In genomic region chr3:161221881-161222600, GRCh38 we compare ENCODE assay signal across 8 cellular contexts. TPM values are rescaled to one million over a fixed set of nuclear protein-coding genes. Genes with fewer than 3 reads are reported as not detected.
DNase-seq lines count a peak whose midpoint lies in the region; ATAC-seq and TF ChIP-seq lines count a peak whose summit lies in the region.

No MANE protein-coding gene starts in this region.

- H3K4me3 ChIP-seq in cardiac muscle cell = peak overlapping the region; percentile 77

- peaks cover 20% of the 10 kb centered on the region for H3K36me3 ChIP-seq in cardiac muscle cell

- ATAC-seq in activated CD8-positive, alpha-beta T cell treated with anti-CD3 and anti-CD28 coated beads for 36 hours = no peak

- peak; percentile 3 for DNase-seq in SKM-1 treated with dmso at 0.1 percent for 144 hours (lab: John Stamatoyannopoulos, UW; ENCODE audit: unreplicated experiment)
- no peak for DNase-seq in SKM-1 (lab: John Stamatoyannopoulos, UW; ENCODE audit: unreplicated experiment)
- DNase-seq in M059J (ENCODE audit: low read depth) = peak; percentile 58
- DNase-seq in activated CD8-positive, alpha-beta T cell treated with anti-CD3 and anti-CD28 coated beads for 36 hours = peak; percentile 46
- peak; percentile 9 to 46 for DNase-seq in cardiac muscle cell (ENCODE audit: low read depth in 1 of 2, low spot score in 1 of 2)
- peak; percentile 29 for DNase-seq in pons (ENCODE audit: low spot score)
- DNase-seq in GOT3 (lab: John Stamatoyannopoulos, UW) = no peak
- no peak for DNase-seq in epidermal melanocyte (ENCODE audit: insufficient read length, low spot score)

- no peaks in the 10 kb centered on the region for H3K9me3 ChIP-seq in cardiac muscle cell (ENCODE audit: low read depth)

- POLR2A ChIA-PET in activated CD8-positive, alpha-beta T cell treated with anti-CD3 and anti-CD28 coated beads for 36 hours (lab: Charles Lee) = interaction anchor here (0.7 to 1.6 kb wide), 4 partner anchors 9 to 297 kb away, joined by 3 to 4 read pairs (median 4); no protein-coding TSS in a partner anchor

- TF ChIP-seq CTCF in activated CD8-positive, alpha-beta T cell treated with anti-CD3 and anti-CD28 coated beads for 36 hours (IDR thresholded peaks at IDR 0.05) = no peak
- TF ChIP-seq CTCF in cardiac muscle cell (IDR thresholded peaks at IDR 0.05; ENCODE audit: low read depth, low read length) = no peak

- H3K27me3 ChIP-seq in cardiac muscle cell = no peaks in the 10 kb centered on the region

- H3K36me3 Mint-ChIP-seq in activated CD8-positive, alpha-beta T cell treated with anti-CD3 and anti-CD28 coated beads for 36 hours (ENCODE audit: low read depth) = peaks cover 21% of the 10 kb centered on the region

- intact Hi-C loops in activated CD8-positive, alpha-beta T cell treated with anti-CD3 and anti-CD28 coated beads for 36 hours (cut with micrococcal nuclease) = no loop called here

- H3K27ac ChIP-seq in cardiac muscle cell = peak overlapping the region; percentile 87

- H3K27me3 Mint-ChIP-seq in activated CD8-positive, alpha-beta T cell treated with anti-CD3 and anti-CD28 coated beads for 36 hours = no peaks in the 10 kb centered on the region

- peaks cover 27% of the 10 kb centered on the region for H3K4me1 Mint-ChIP-seq in activated CD8-positive, alpha-beta T cell treated with anti-CD3 and anti-CD28 coated beads for 36 hours (ENCODE audit: low read depth)

- H3K9me3 Mint-ChIP-seq in activated CD8-positive, alpha-beta T cell treated with anti-CD3 and anti-CD28 coated beads for 36 hours = peaks cover 5% of the 10 kb centered on the region

- peak overlapping the region; percentile 79 for H3K27ac Mint-ChIP-seq in activated CD8-positive, alpha-beta T cell treated with anti-CD3 and anti-CD28 coated beads for 36 hours

- peak overlapping the region; percentile 88 for H3K4me3 Mint-ChIP-seq in activated CD8-positive, alpha-beta T cell treated with anti-CD3 and anti-CD28 coated beads for 36 hours

- CTCF ChIA-PET in activated CD8-positive, alpha-beta T cell treated with anti-CD3 and anti-CD28 coated beads for 36 hours (lab: Charles Lee) = interaction anchor here (0.7 to 1.5 kb wide), 7 partner anchors 8 to 265 kb away, joined by 3 to 5 read pairs (median 3); no protein-coding TSS in a partner anchor

- H3K4me1 ChIP-seq in cardiac muscle cell (ENCODE audit: low read depth) = peaks cover 17% of the 10 kb centered on the region

RNA-seq across cellular contexts. Expression of gene NMD3, which starts 0.9 kb away (rescaled TPM):
- total RNA-seq in M059J (2014; rRNA removed; shearing (Covaris generic)) = 43.6 and 64.4 TPM in 2 replicates
- 10 to 100 TPM; 73.0 to 74.9 TPM for total RNA-seq in activated CD8-positive, alpha-beta T cell treated with anti-CD3 and anti-CD28 coated beads for 36 hours
- total RNA-seq in cardiac muscle cell = 28.4 and 36.8 TPM in 2 replicates
- polyA plus RNA-seq in cardiac muscle cell = 30.6 and 49.1 TPM in 2 replicates

Comparison
In these comparisons a context has a peak if more than half of its experiments do, and no peak if none do; other contexts are left out.
1. DNase-seq: peak in SKM-1 treated with dmso at 0.1 percent for 144 hours (single experiment), M059J (single experiment), activated CD8-positive, alpha-beta T cell treated with anti-CD3 and anti-CD28 coated beads for 36 hours (single experiment), cardiac muscle cell (2 of 2) and pons (single experiment); none in SKM-1 (single experiment), GOT3 (single experiment) and epidermal melanocyte (single experiment).